ENCODE assay signal across 17 cellular contexts in the genomic region with DNA sequence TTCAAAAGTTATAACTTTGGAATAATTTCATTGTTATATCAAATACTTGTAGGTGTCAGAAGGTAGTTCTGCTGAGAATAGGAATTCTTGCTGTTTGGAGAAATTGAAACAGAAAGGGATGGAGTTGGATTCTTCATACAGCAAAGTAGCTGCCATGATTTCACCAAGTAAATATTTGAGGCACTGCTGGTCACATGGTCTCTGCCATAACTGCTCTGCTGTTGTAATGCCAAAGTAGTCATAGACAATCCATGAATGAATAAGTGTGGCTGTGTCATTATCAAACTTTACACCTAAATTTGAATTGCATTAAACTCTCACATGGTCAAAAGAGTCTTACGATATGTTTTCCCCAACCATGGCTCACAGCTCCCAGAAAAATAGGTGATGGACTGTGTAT.
DNase-seq lines count a peak whose midpoint lies in the region; ATAC-seq and TF ChIP-seq lines count a peak whose summit lies in the region.
"Had no signal": no experiment of that assay in that cellular context is flagged by ENCODE, and none has a peak within 500 bp of the region (broad histone marks: within the 10 kb centered on the region; RNA-seq: fewer than 3 reads in every experiment).

No MANE protein-coding gene starts in this region.

- 87% methylated on average over 1 of the region's 1 CpG for WGBS in SK-N-SH (ENCODE audit: low lambda C conversion rate)

- CTCF ChIA-PET in SK-N-SH (lab: Yijun Ruan, JAX), result interaction anchor here (0.8 to 1.7 kb wide), 2 partner anchors 10 to 38 kb away, joined by 3 to 6 read pairs; no protein-coding TSS in a partner anchor
- CTCF ChIA-PET in activated CD4-positive, alpha-beta memory T cell treated with anti-CD3 and anti-CD28 coated beads for 36 hours (lab: Charles Lee), result no interaction called here

- H3K9me3 Mint-ChIP-seq in activated CD4-positive, alpha-beta memory T cell treated with anti-CD3 and anti-CD28 coated beads for 36 hours, result no peaks in the 10 kb centered on the region
- no peaks in the 10 kb centered on the region for H3K9me3 Mint-ChIP-seq in chondrocyte (ENCODE audit: low read depth)
- H3K9me3 Mint-ChIP-seq: activated CD4-positive, alpha-beta T cell treated with anti-CD3 and anti-CD28 coated beads, Interleukin-2, amount 10 ng/mL, durations not matched to agents 24 days and 14 days had no signal

- peak; percentile 54 for DNase-seq in GM03348 (ENCODE audit: low spot score)
- no peak for DNase-seq in SK-N-SH
- DNase-seq in fibroblast of gingiva (ENCODE audit: low read depth), result peak; percentile 8
- DNase-seq in osteoblast (ENCODE audit: insufficient read length, low spot score, missing footprints), result peak; percentile 13
- DNase-seq in activated CD4-positive, alpha-beta memory T cell treated with anti-CD3 and anti-CD28 coated beads for 36 hours, result no peak
- no peak for DNase-seq in chondrocyte (ENCODE audit: low spot score)
- no peak for DNase-seq in NCI-H1092 treated with DMSO at 0.1 percent for 48 hours (lab: John Stamatoyannopoulos, UW)
- DNase-seq: activated CD4-positive, alpha-beta T cell treated with anti-CD3 and anti-CD28 coated beads, Interleukin-2, amount 10 ng/mL, durations not matched to agents 24 days and 14 days; activated gamma-delta T cell treated with Interleukin-2 at 50 U/mL for 16 hours; colonic mucosa; immature natural killer cell; naive B cell; NCI-H2081; NCI-H510A treated with DMSO at 0.1 percent for 48 hours; stimulated activated CD4-positive, alpha-beta T cell treated with anti-CD3 and anti-CD28 coated beads, Interleukin-4, amount 100 ng/mL, for 24 hours; T-cell had no signal

- H2AFZ ChIP-seq in SK-N-SH (ENCODE audit: low read depth), result no peak overlapping the region
- no peak overlapping the region for H2AFZ ChIP-seq in osteoblast (ENCODE audit: low read length)

- no peaks in the 10 kb centered on the region for H3K27me3 Mint-ChIP-seq in activated CD4-positive, alpha-beta memory T cell treated with anti-CD3 and anti-CD28 coated beads for 36 hours
- no peaks in the 10 kb centered on the region for H3K27me3 Mint-ChIP-seq in chondrocyte (ENCODE audit: low read depth)
- H3K27me3 Mint-ChIP-seq: activated CD4-positive, alpha-beta T cell treated with anti-CD3 and anti-CD28 coated beads, Interleukin-2, amount 10 ng/mL, durations not matched to agents 24 days and 14 days; naive B cell; T-cell had no signal

- H3K4me1 Mint-ChIP-seq in activated CD4-positive, alpha-beta memory T cell treated with anti-CD3 and anti-CD28 coated beads for 36 hours (ENCODE audit: low read depth), result no peaks in the 10 kb centered on the region
- H3K4me1 Mint-ChIP-seq in chondrocyte (ENCODE audit: low read depth), result peaks cover 28% of the 10 kb centered on the region
- H3K4me1 Mint-ChIP-seq: activated CD4-positive, alpha-beta T cell treated with anti-CD3 and anti-CD28 coated beads, Interleukin-2, amount 10 ng/mL, durations not matched to agents 24 days and 14 days; immature natural killer cell; naive B cell; T-cell had no signal

- POLR2A ChIA-PET in SK-N-SH (lab: Yijun Ruan, JAX), result no interaction called here
- POLR2A ChIA-PET in activated CD4-positive, alpha-beta memory T cell treated with anti-CD3 and anti-CD28 coated beads for 36 hours (lab: Charles Lee), result no interaction called here

- H3K27ac Mint-ChIP-seq in activated CD4-positive, alpha-beta memory T cell treated with anti-CD3 and anti-CD28 coated beads for 36 hours, result no peak overlapping the region
- H3K27ac Mint-ChIP-seq in chondrocyte (ENCODE audit: unreplicated experiment), result no peak overlapping the region
- H3K27ac Mint-ChIP-seq: activated CD4-positive, alpha-beta T cell treated with anti-CD3 and anti-CD28 coated beads, Interleukin-2, amount 10 ng/mL, durations not matched to agents 24 days and 14 days; immature natural killer cell; naive B cell; T-cell had no signal

- H3K9me2 ChIP-seq in SK-N-SH, result no peaks in the 10 kb centered on the region

- H3F3A ChIP-seq in SK-N-SH (replicated peaks; ENCODE audit: insufficient read depth), result no peaks in the 10 kb centered on the region

- no peak for TF ChIP-seq RAD21 in SK-N-SH (IDR thresholded peaks at IDR 0.05; ENCODE audit: low read length)

- no peaks in the 10 kb centered on the region for H3K36me3 Mint-ChIP-seq in activated CD4-positive, alpha-beta memory T cell treated with anti-CD3 and anti-CD28 coated beads for 36 hours
- H3K36me3 Mint-ChIP-seq in chondrocyte (ENCODE audit: low read depth), result no peaks in the 10 kb centered on the region
- H3K36me3 Mint-ChIP-seq: immature natural killer cell, naive B cell, T-cell had no signal

- no peaks in the 10 kb centered on the region for H3K9me3 ChIP-seq in SK-N-SH
- no peaks in the 10 kb centered on the region for H3K9me3 ChIP-seq in osteoblast (ENCODE audit: low read depth, low read length)
- H3K9me3 ChIP-seq: colonic mucosa had no signal

- H3K9ac ChIP-seq in SK-N-SH, result no peak overlapping the region

- H3K36me3 ChIP-seq in SK-N-SH (replicated peaks in 1 of 2; ENCODE audit: control insufficient read depth in 1 of 2, insufficient read depth in 2 of 2, low read length in 1 of 2) (no peaks in the 10 kb centered on the region), osteoblast (ENCODE audit: insufficient read depth, low read length) (no peaks in the 10 kb centered on the region)
- H3K36me3 ChIP-seq: colonic mucosa had no signal

- H3K4me2 ChIP-seq in SK-N-SH (no peak overlapping the region), osteoblast (ENCODE audit: insufficient read depth, low read length) (no peak overlapping the region)

- H3K79me2 ChIP-seq in SK-N-SH (ENCODE audit: insufficient read depth) (no peaks in the 10 kb centered on the region), osteoblast (ENCODE audit: insufficient read depth, low read length) (no peaks in the 10 kb centered on the region)

- H3K4me3 Mint-ChIP-seq in activated CD4-positive, alpha-beta memory T cell treated with anti-CD3 and anti-CD28 coated beads for 36 hours, result no peak overlapping the region
- H3K4me3 Mint-ChIP-seq in chondrocyte (ENCODE audit: unreplicated experiment), result no peak overlapping the region
- H3K4me3 Mint-ChIP-seq: activated CD4-positive, alpha-beta T cell treated with anti-CD3 and anti-CD28 coated beads, Interleukin-2, amount 10 ng/mL, durations not matched to agents 24 days and 14 days; immature natural killer cell; naive B cell; T-cell had no signal

- H3K27ac ChIP-seq in SK-N-SH (ENCODE audit: low read depth in 2 of 2, low read length in 1 of 2) (no peak overlapping the region; a peak in 1 of 4 replicates), osteoblast (ENCODE audit: low read depth, low read length) (no peak overlapping the region)
- H3K27ac ChIP-seq: colonic mucosa had no signal

- no peak for TF ChIP-seq EP300 in SK-N-SH (IDR thresholded peaks at IDR 0.05; ENCODE audit: borderline replicate concordance in 1 of 2, low read depth in 1 of 2, low read length in 1 of 2)

- intact Hi-C loops in activated CD4-positive, alpha-beta memory T cell treated with anti-CD3 and anti-CD28 coated beads for 36 hours (cut with micrococcal nuclease), result no loop called here

- H3K27me3 ChIP-seq in SK-N-SH (ENCODE audit: insufficient read depth), result no peaks in the 10 kb centered on the region
- no peaks in the 10 kb centered on the region for H3K27me3 ChIP-seq in osteoblast (ENCODE audit: insufficient read depth, low read length)
- H3K27me3 ChIP-seq: colonic mucosa had no signal

- H4K20me1 ChIP-seq in SK-N-SH (ENCODE audit: insufficient read depth), result no peaks in the 10 kb centered on the region
- H4K20me1 ChIP-seq in osteoblast (ENCODE audit: insufficient read depth, low read length), result no peaks in the 10 kb centered on the region

- TF ChIP-seq CTCF in SK-N-SH (IDR thresholded peaks at IDR 0.05) (no peak), osteoblast (IDR thresholded peaks at IDR 0.05; ENCODE audit: extremely low read depth, low read depth, low read length) (no peak), chondrocyte (IDR thresholded peaks at IDR 0.05) (no peak)

- H3K4me3 ChIP-seq in SK-N-SH (ENCODE audit: low read depth in 2 of 2, low read length in 1 of 2), result no peak overlapping the region
- no peak overlapping the region for H3K4me3 ChIP-seq in osteoblast (ENCODE audit: insufficient read depth, low read length)
- H3K4me3 ChIP-seq: colonic mucosa had no signal

- H3K4me1 ChIP-seq in SK-N-SH (ENCODE audit: control insufficient read depth in 1 of 2, insufficient read depth in 2 of 2, low read depth in 1 of 2, low read length in 1 of 2) (peaks cover 0 to 2% of the 10 kb centered on the region in 2 experiments; a peak in 1 of 4 replicates), osteoblast (ENCODE audit: insufficient read depth, low read length) (peaks cover 7% of the 10 kb centered on the region)
- H3K4me1 ChIP-seq: colonic mucosa had no signal

- no peak for ATAC-seq in HG02588 (IDR thresholded peaks at IDR 0.05; ENCODE audit: unreplicated experiment)
- ATAC-seq: T-cell had no signal

TF ChIP-seq in SK-N-SH, 30 proteins besides CTCF, POLR2A, EP300 and RAD21:
- TF ChIP-seq MEF2A (IDR thresholded peaks at IDR 0.05; ENCODE audit: borderline replicate concordance, low read depth), result no peak
- TF ChIP-seq, protein P1, sequence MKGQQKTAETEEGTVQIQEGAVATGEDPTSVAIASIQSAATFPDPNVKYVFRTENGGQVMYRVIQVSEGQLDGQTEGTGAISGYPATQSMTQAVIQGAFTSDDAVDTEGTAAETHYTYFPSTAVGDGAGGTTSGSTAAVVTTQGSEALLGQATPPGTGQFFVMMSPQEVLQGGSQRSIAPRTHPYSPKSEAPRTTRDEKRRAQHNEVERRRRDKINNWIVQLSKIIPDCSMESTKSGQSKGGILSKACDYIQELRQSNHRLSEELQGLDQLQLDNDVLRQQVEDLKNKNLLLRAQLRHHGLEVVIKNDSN (IDR thresholded peaks at IDR 0.05; ENCODE audit: borderline replicate concordance, low read depth), result peak; percentile 54; the same call in 1 of the 2 replicates

Comparison
In these comparisons a context has a peak if more than half of its experiments do, and no peak if none do; other contexts are left out.
1. DNase-seq: peak in GM03348 (single experiment), fibroblast of gingiva (single experiment) and osteoblast (single experiment); none in SK-N-SH (single experiment), activated CD4-positive, alpha-beta memory T cell treated with anti-CD3 and anti-CD28 coated beads for 36 hours (single experiment), chondrocyte (single experiment) and NCI-H1092 treated with DMSO at 0.1 percent for 48 hours (single experiment).